In genomic region chr18:7805096-7805495, GRCh38 we compare ENCODE assay signal across 34 cellular contexts.
"Had no signal": no experiment of that assay in that cellular context is flagged by ENCODE, and none has a peak within 500 bp of the region (broad histone marks: within the 10 kb centered on the region; RNA-seq: fewer than 3 reads in every experiment).

No MANE protein-coding gene starts in this region.

- H3K4me1 ChIP-seq: adrenal gland, body of pancreas, breast epithelium had no signal

- H3K9me3 ChIP-seq: adrenal gland, body of pancreas, breast epithelium had no signal

- H3K9me3 Mint-ChIP-seq: activated B cell treated with CpG ODN at 0.5 μM for 24 hours; activated CD4-positive, alpha-beta memory T cell treated with anti-CD3 and anti-CD28 coated beads for 36 hours; activated CD4-positive, alpha-beta T cell treated with anti-CD3 and anti-CD28 coated beads, Interleukin-2, amount 10 ng/mL, durations not matched to agents 24 days and 14 days; activated CD8-positive, alpha-beta T cell treated with anti-CD3 and anti-CD28 coated beads for 36 hours; activated naive CD4-positive, alpha-beta T cell treated with anti-CD3 and anti-CD28 coated beads for 36 hours; activated naive CD8-positive, alpha-beta T cell treated with anti-CD3 and anti-CD28 coated beads for 36 hours; activated T-cell treated with anti-CD3 and anti-CD28 coated beads, Interleukin-2, amount 50 U/mL, for 72 hours; activated T-helper 1 cell treated with anti-CD3 and anti-CD28 coated beads, Interleukin-12 subunit alpha, Interleukin-12 subunit beta, Interleukin-2, Interleukin-4 antibody, amounts not matched to agents 30 ng/mL and 10 ng/mL and 1 ng/mL, durations not matched to agents 14 hours and 24 hours and 36 hours; T-helper 1 cell treated with Interleukin-12 subunit alpha and Interleukin-12 subunit beta and Interleukin-4 antibody, amounts not matched to agents 30 μg/mL and 1 μg/mL, for 36 hours had no signal

- H3K36me3 Mint-ChIP-seq: activated CD4-positive, alpha-beta memory T cell treated with anti-CD3 and anti-CD28 coated beads for 36 hours; activated naive CD8-positive, alpha-beta T cell treated with anti-CD3 and anti-CD28 coated beads for 36 hours had no signal

- DNase-seq: activated B cell treated with CpG ODN at 0.5 μM for 24 hours; activated CD4-positive, alpha-beta memory T cell treated with anti-CD3 and anti-CD28 coated beads for 36 hours; activated CD4-positive, alpha-beta T cell treated with anti-CD3 and anti-CD28 coated beads for 4 hours; activated CD4-positive, alpha-beta T cell treated with anti-CD3 and anti-CD28 coated beads, Interleukin-2, amount 10 ng/mL, durations not matched to agents 24 days and 14 days; activated CD4-positive, alpha-beta T cell treated with anti-CD3 and anti-CD28 coated beads, Interleukin-2, amount 50 U/mL, for 1 hour; activated CD4-positive, alpha-beta T cell treated with anti-CD3 and anti-CD28 coated beads, Interleukin-2, amount 50 U/mL, for 4 hours; activated CD4-positive, CD25-positive, alpha-beta regulatory T cell treated with anti-CD3 and anti-CD28 coated beads, Interleukin-2, amount 50 U/mL, for 72 hours; activated CD8-positive, alpha-beta memory T cell treated with anti-CD3 and anti-CD28 coated beads, Interleukin-2, amount 50 U/mL, for 4 hours; activated CD8-positive, alpha-beta T cell treated with anti-CD3 and anti-CD28 coated beads for 36 hours; activated effector memory CD4-positive, alpha-beta T cell treated with anti-CD3 and anti-CD28 coated beads, Interleukin-2, amount 50 U/mL, for 16 hours; activated gamma-delta T cell treated with Interleukin-2 at 50 U/mL for 16 hours; activated naive CD4-positive, alpha-beta T cell; activated naive CD4-positive, alpha-beta T cell treated with anti-CD3 and anti-CD28 coated beads for 36 hours; activated naive CD4-positive, alpha-beta T cell treated with anti-CD3 and anti-CD28 coated beads, Interleukin-2, amount 50 U/mL, for 16 hours; activated naive CD8-positive, alpha-beta T cell treated with anti-CD3 and anti-CD28 coated beads for 36 hours; activated T-cell treated with anti-CD3 and anti-CD28 coated beads for 4 hours; activated T-cell treated with anti-CD3 and anti-CD28 coated beads, Interleukin-2, amount 50 U/mL, for 1 hour; activated T-cell treated with anti-CD3 and anti-CD28 coated beads, Interleukin-2, amount 50 U/mL, for 72 hours; adrenal gland; amniotic stem cell; aorta; body of pancreas; brain microvascular endothelial cell; central memory CD4-positive, alpha-beta T cell; T-helper 1 cell; T-helper 9 cell had no signal

- H3K27me3 ChIP-seq: adrenal gland, body of pancreas, brain microvascular endothelial cell, breast epithelium had no signal

- H3K4me1 Mint-ChIP-seq: activated B cell treated with CpG ODN at 0.5 μM for 24 hours; activated naive CD8-positive, alpha-beta T cell treated with anti-CD3 and anti-CD28 coated beads for 36 hours had no signal

- ATAC-seq: activated CD8-positive, alpha-beta T cell treated with anti-CD3 and anti-CD28 coated beads for 36 hours; activated naive CD4-positive, alpha-beta T cell treated with anti-CD3 and anti-CD28 coated beads, Interleukin-2, amount 50 U/mL, for 72 hours; activated T-cell treated with anti-CD3 and anti-CD28 coated beads, Interleukin-2, amount 50 U/mL, for 72 hours; body of pancreas had no signal

- H3K27me3 Mint-ChIP-seq: activated B cell treated with CpG ODN at 0.5 μM for 24 hours; activated CD4-positive, alpha-beta memory T cell treated with anti-CD3 and anti-CD28 coated beads for 36 hours; activated CD4-positive, alpha-beta T cell treated with anti-CD3 and anti-CD28 coated beads, Interleukin-2, amount 10 ng/mL, durations not matched to agents 24 days and 14 days; activated CD8-positive, alpha-beta T cell treated with anti-CD3 and anti-CD28 coated beads for 36 hours; activated naive CD8-positive, alpha-beta T cell treated with anti-CD3 and anti-CD28 coated beads for 36 hours had no signal

- H3K4me3 ChIP-seq: adrenal gland, body of pancreas, breast epithelium had no signal

- H3K27ac Mint-ChIP-seq: activated B cell treated with CpG ODN at 0.5 μM for 24 hours; activated CD4-positive, alpha-beta memory T cell treated with anti-CD3 and anti-CD28 coated beads for 36 hours; activated CD4-positive, alpha-beta T cell treated with anti-CD3 and anti-CD28 coated beads, Interleukin-2, amount 10 ng/mL, durations not matched to agents 24 days and 14 days; activated CD8-positive, alpha-beta T cell treated with anti-CD3 and anti-CD28 coated beads for 36 hours; activated naive CD4-positive, alpha-beta T cell treated with anti-CD3 and anti-CD28 coated beads for 36 hours; activated naive CD4-positive, alpha-beta T cell treated with anti-CD3 and anti-CD28 coated beads, Interleukin-2, amount 50 U/mL, for 72 hours; activated naive CD8-positive, alpha-beta T cell treated with anti-CD3 and anti-CD28 coated beads for 36 hours; activated T-cell treated with anti-CD3 and anti-CD28 coated beads, Interleukin-2, amount 50 U/mL, for 72 hours; activated T-helper 1 cell treated with anti-CD3 and anti-CD28 coated beads, Interleukin-12 subunit alpha, Interleukin-12 subunit beta, Interleukin-2, Interleukin-4 antibody, amounts not matched to agents 30 ng/mL and 10 ng/mL and 1 ng/mL, durations not matched to agents 14 hours and 24 hours and 36 hours; T-helper 1 cell treated with Interleukin-12 subunit alpha and Interleukin-12 subunit beta and Interleukin-4 antibody, amounts not matched to agents 30 μg/mL and 1 μg/mL, for 36 hours; T-helper 2 cell treated with Interferon-gamma antibody and Interleukin-4, amounts not matched to agents 5 μg/mL and 100 μg/mL, for 36 hours had no signal

- H3K4me3 Mint-ChIP-seq: activated B cell treated with CpG ODN at 0.5 μM for 24 hours; activated CD4-positive, alpha-beta memory T cell treated with anti-CD3 and anti-CD28 coated beads for 36 hours; activated CD4-positive, alpha-beta T cell treated with anti-CD3 and anti-CD28 coated beads, Interleukin-2, amount 10 ng/mL, durations not matched to agents 24 days and 14 days; activated CD8-positive, alpha-beta T cell treated with anti-CD3 and anti-CD28 coated beads for 36 hours; activated naive CD4-positive, alpha-beta T cell treated with anti-CD3 and anti-CD28 coated beads for 36 hours; activated naive CD8-positive, alpha-beta T cell treated with anti-CD3 and anti-CD28 coated beads for 36 hours; activated T-helper 1 cell treated with anti-CD3 and anti-CD28 coated beads, Interleukin-12 subunit alpha, Interleukin-12 subunit beta, Interleukin-2, Interleukin-4 antibody, amounts not matched to agents 30 ng/mL and 10 ng/mL and 1 ng/mL, durations not matched to agents 14 hours and 24 hours and 36 hours; T-helper 1 cell treated with Interleukin-12 subunit alpha and Interleukin-12 subunit beta and Interleukin-4 antibody, amounts not matched to agents 30 μg/mL and 1 μg/mL, for 36 hours; T-helper 2 cell treated with Interferon-gamma antibody and Interleukin-4, amounts not matched to agents 5 μg/mL and 100 μg/mL, for 36 hours had no signal

- H3K36me3 ChIP-seq: adrenal gland, brain microvascular endothelial cell, breast epithelium had no signal

- FAIRE-seq: astrocyte, TTC549 had no signal

- H3K27ac ChIP-seq: adrenal gland, body of pancreas, brain microvascular endothelial cell, breast epithelium, VCaP had no signal
